8 cellular contexts compared by ENCODE assay signal in genomic region chr7:32941996-32942782, GRCh38. TPM values are rescaled to one million over a fixed set of nuclear protein-coding genes. Genes with fewer than 3 reads are reported as not detected.
DNase-seq lines count a peak whose midpoint lies in the region; ATAC-seq and TF ChIP-seq lines count a peak whose summit lies in the region.

No MANE protein-coding gene starts in this region.

- H3K4me1 ChIP-seq in lower lobe of right lung, result peaks cover 30% of the 10 kb centered on the region

- H3K27me3 ChIP-seq in dorsolateral prefrontal cortex, result no peaks in the 10 kb centered on the region
- H3K27me3 ChIP-seq in lower lobe of right lung (ENCODE audit: low read depth), result no peaks in the 10 kb centered on the region

- DNase-seq in NCI-H2227 (lab: John Stamatoyannopoulos, UW; ENCODE audit: unreplicated experiment) (peak; percentile 75), NCI-H2227 treated with DMSO at 0.1 percent for 48 hours (lab: John Stamatoyannopoulos, UW) (no peak), NCI-H510A (lab: John Stamatoyannopoulos, UW) (peak; percentile 30), dorsolateral prefrontal cortex (peak in 7 of 10 donors; percentile 28 to 74 (median 54)), lower lobe of right lung (peak; percentile 88)
- DNase-seq in activated CD4-positive, alpha-beta T cell treated with anti-CD3 and anti-CD28 coated beads, Interleukin-2, amount 50 U/mL, for 1 hour, result peak; percentile 43
- DNase-seq in stimulated activated CD8-positive, alpha-beta memory T cell treated with anti-CD3 and anti-CD28 coated beads, Interleukin-12 subunit alpha, Interleukin-12 subunit beta, amount 100 ng/mL, for 1 hour (ENCODE audit: low read depth), result peak; percentile 35

- H3K27ac ChIP-seq in dorsolateral prefrontal cortex (peak overlapping the region; percentile 59 to 99 (median 95)), lower lobe of right lung (peak overlapping the region; percentile 97)

- intact Hi-C loops in dorsolateral prefrontal cortex (cut with DNase I), result loop anchor here (1.0 to 10.0 kb wide), 4 partner anchors 51 to 147 kb away; partner anchors contain the start of genes KBTBD2 (in 1 of the 2) and NT5C3A (in 1 of the 2)
- intact Hi-C loops in lower lobe of right lung (cut with DNase I), result no loop called here

- H3K4me3 ChIP-seq in dorsolateral prefrontal cortex (peak overlapping the region; percentile 58 to 91 (median 81)), lower lobe of right lung (peak overlapping the region; percentile 91)

- ATAC-seq in HG02970 (IDR thresholded peaks at IDR 0.05; ENCODE audit: low FRiP score, unreplicated experiment) (peak; percentile 70), lower lobe of right lung (peak; percentile 88 to 91)

- H3K36me3 ChIP-seq in lower lobe of right lung, result no peaks in the 10 kb centered on the region

- no peaks in the 10 kb centered on the region for H3K9me3 ChIP-seq in lower lobe of right lung

- TF ChIP-seq CTCF in dorsolateral prefrontal cortex (IDR thresholded peaks at IDR 0.05 in 54 of 56, conservative IDR thresholded peaks at IDR 0.05 in 2 of 56; ENCODE audit: low read depth in 1 of 56, partially characterized antibody in 56 of 56), result peak in 1 of 56 donors; percentile 8
- TF ChIP-seq CTCF in lower lobe of right lung (IDR thresholded peaks at IDR 0.05), result no peak

RNA-seq across cellular contexts. Expression of gene FKBP9, which starts 15.1 kb away (rescaled TPM):
- 10 to 100 TPM; 35.3 to 82.7 (median 58.0) TPM for total RNA-seq in dorsolateral prefrontal cortex
- total RNA-seq in lower lobe of right lung, result 104 TPM

RNA-seq across cellular contexts. Expression of gene KBTBD2, which starts 50.6 kb away (rescaled TPM):
- total RNA-seq in dorsolateral prefrontal cortex, result 10 to 100 TPM; 29.1 to 48.6 (median 40.9) TPM
- total RNA-seq in lower lobe of right lung, result 35.1 TPM
